ENCODE assay signal across 7 cellular contexts in the genomic region with DNA sequence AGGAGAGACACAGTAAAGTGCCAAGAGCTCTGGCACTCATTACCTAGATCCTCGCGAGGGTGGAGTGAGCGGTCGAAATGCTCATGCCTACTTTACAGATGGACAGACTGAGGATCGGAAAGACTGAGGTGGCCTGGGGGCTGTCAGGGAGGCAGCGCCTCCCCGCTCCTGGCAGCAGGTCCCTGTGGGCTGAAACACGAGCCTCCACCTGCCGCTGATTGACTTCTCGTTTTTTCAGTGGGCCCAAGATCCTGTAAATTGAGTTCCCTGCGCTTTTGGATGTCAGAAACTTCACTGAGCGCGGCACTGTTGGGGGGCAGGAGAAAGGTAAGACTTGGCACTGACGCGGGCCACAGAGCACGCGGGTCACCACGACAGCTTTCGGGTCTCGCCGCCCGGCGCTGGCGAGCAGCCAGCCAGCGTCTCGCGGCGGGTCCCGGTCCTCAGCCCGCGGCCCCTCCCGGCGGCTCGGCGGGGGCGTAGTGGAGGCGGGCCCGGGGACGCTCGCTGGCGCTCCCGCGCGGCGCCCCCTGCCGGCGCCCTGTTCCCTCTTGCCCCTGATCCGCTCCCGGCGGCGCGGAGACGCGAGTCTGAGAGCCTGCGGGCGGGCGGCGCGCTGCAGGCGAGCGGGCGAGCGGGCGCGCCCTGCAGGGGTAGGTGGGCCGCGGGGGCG. TPM values are rescaled to one million over a fixed set of nuclear protein-coding genes. Genes with fewer than 3 reads are reported as not detected.
DNase-seq lines count a peak whose midpoint lies in the region; ATAC-seq lines count a peak whose summit lies in the region.

No MANE protein-coding gene starts in this region.

- no peak overlapping the region for H4K8ac ChIP-seq in mesenchymal stem cell (ENCODE audit: low read length)

- no peak overlapping the region for H2BK12ac ChIP-seq in mesenchymal stem cell (ENCODE audit: low read length in 2 of 2)

- no peak overlapping the region for H3K14ac ChIP-seq in mesenchymal stem cell (ENCODE audit: low read length in 2 of 2)

- peak overlapping the region in 1 of 2 experiments; percentile 41 for H3K23ac ChIP-seq in mesenchymal stem cell (ENCODE audit: low read length in 2 of 2)

- H3K27ac ChIP-seq in duodenal mucosa (ENCODE audit: low read depth, low read length) (no peak overlapping the region), mesenchymal stem cell (ENCODE audit: low read length, poor library complexity, severe bottlenecking) (no peak overlapping the region)

- no peaks in the 10 kb centered on the region for H3K79me1 ChIP-seq in mesenchymal stem cell (replicated peaks; ENCODE audit: low read length, poor library complexity, severe bottlenecking)

- peak overlapping the region; percentile 72 for H2AFZ ChIP-seq in mesenchymal stem cell (ENCODE audit: low read depth, low read length)

- H3K4me2 ChIP-seq in mesenchymal stem cell (ENCODE audit: low read length, poor library complexity, severe bottlenecking): peak overlapping the region; percentile 97

- H3K4me1 ChIP-seq in duodenal mucosa (ENCODE audit: control insufficient read depth in 1 of 2, insufficient read depth in 2 of 2, low read length in 2 of 2) (peaks cover 0 to 9% of the 10 kb centered on the region in 2 donors), mesenchymal stem cell (ENCODE audit: control insufficient read depth, insufficient read depth, low read depth, low read length) (peaks cover 15% of the 10 kb centered on the region)

- DNase-seq in NCI-H345 treated with DMSO at 0.1 percent for 48 hours (lab: John Stamatoyannopoulos, UW; ENCODE audit: unreplicated experiment) (peak; percentile 68), mesenchymal stem cell (peak; percentile 74)
- peak; percentile 38 to 56 for DNase-seq in activated CD4-positive, alpha-beta T cell treated with anti-CD3 and anti-CD28 coated beads, Interleukin-2, amount 50 U/mL, for 24 hours (ENCODE audit: low read depth in 1 of 2, low spot score in 1 of 2)
- DNase-seq in stimulated activated CD8-positive, alpha-beta memory T cell treated with anti-CD3 and anti-CD28 coated beads, Interleukin-12 subunit alpha, Interleukin-12 subunit beta, amount 100 ng/mL, for 24 hours (ENCODE audit: extremely low read depth): peak; percentile 41

- no peak overlapping the region for H2BK5ac ChIP-seq in mesenchymal stem cell (ENCODE audit: low read depth, low read length, poor library complexity, severe bottlenecking)

- H3K9ac ChIP-seq in duodenal mucosa (ENCODE audit: low read depth in 1 of 2, low read length in 2 of 2) (no peak overlapping the region), mesenchymal stem cell (ENCODE audit: low read length) (peak overlapping the region; percentile 89)

- H3K4ac ChIP-seq in mesenchymal stem cell (ENCODE audit: low read depth in 1 of 2, low read length in 2 of 2): no peak overlapping the region

- H3K27me3 ChIP-seq in duodenal mucosa (ENCODE audit: control insufficient read depth in 1 of 2, insufficient read depth in 2 of 2, low read length in 2 of 2) (peaks cover 37% of the 10 kb centered on the region in 2 donors), mesenchymal stem cell (ENCODE audit: control insufficient read depth in 1 of 2, insufficient read depth in 1 of 2, low read length in 2 of 2) (peaks cover 0 to 46% of the 10 kb centered on the region in 2 experiments)

- H3K9me3 ChIP-seq in duodenal mucosa (ENCODE audit: control insufficient read depth in 1 of 2, low read length in 2 of 2) (no peaks in the 10 kb centered on the region), mesenchymal stem cell (ENCODE audit: control insufficient read depth, low read length) (no peaks in the 10 kb centered on the region)

- H2BK120ac ChIP-seq in mesenchymal stem cell (ENCODE audit: low read depth, low read length): peak overlapping the region; percentile 78

- H3K4me3 ChIP-seq in duodenal mucosa (ENCODE audit: low read depth in 1 of 2, low read length in 2 of 2): peak overlapping the region; percentile 55 to 59
- peak overlapping the region; percentile 67 to 86 for H3K4me3 ChIP-seq in mesenchymal stem cell (ENCODE audit: insufficient read depth in 1 of 2, low read depth in 1 of 2, low read length in 2 of 2)

- H2AK5ac ChIP-seq in mesenchymal stem cell (ENCODE audit: low read length, severe bottlenecking): no peak overlapping the region

- no peak overlapping the region for H4K91ac ChIP-seq in mesenchymal stem cell (ENCODE audit: low read length)

- peak; percentile 87 for ATAC-seq in GM18498 (IDR thresholded peaks at IDR 0.05; ENCODE audit: unreplicated experiment)
- ATAC-seq in HG03139 (IDR thresholded peaks at IDR 0.05; ENCODE audit: unreplicated experiment): peak; percentile 77

- H2BK15ac ChIP-seq in mesenchymal stem cell (ENCODE audit: low read depth, poor library complexity, severe bottlenecking): peak overlapping the region; percentile 69

- H3K36me3 ChIP-seq in duodenal mucosa (ENCODE audit: control insufficient read depth in 1 of 2, insufficient read depth in 2 of 2, low read length in 2 of 2): no peaks in the 10 kb centered on the region
- H3K36me3 ChIP-seq in mesenchymal stem cell (ENCODE audit: control insufficient read depth in 1 of 2, insufficient read depth in 2 of 2, low read depth in 1 of 2, low read length in 2 of 2): no peaks in the 10 kb centered on the region

- WGBS in mesenchymal stem cell: 6% methylated on average over 20 of the region's 68 CpGs

- H3K18ac ChIP-seq in mesenchymal stem cell (ENCODE audit: low read depth in 1 of 2, low read length in 2 of 2): peak overlapping the region; percentile 33 to 61

RNA-seq across cellular contexts. Expression of a gene that starts 0.6 kb away (rescaled TPM):
- 1.7 TPM for polyA plus RNA-seq in mesenchymal stem cell (2013, experiment 1 of 2)
- polyA plus RNA-seq in mesenchymal stem cell (2013, experiment 2 of 2): 1.4 TPM
